8 cellular contexts compared by ENCODE assay signal in genomic region chr20:46363874-46364669, GRCh38. TPM values are rescaled to one million over a fixed set of nuclear protein-coding genes. Genes with fewer than 3 reads are reported as not detected.
A peak's percentile ranks its signal among the peaks of the same experiment; 100 is the strongest.
DNase-seq lines count a peak whose midpoint lies in the region; ATAC-seq and TF ChIP-seq lines count a peak whose summit lies in the region.

No MANE protein-coding gene starts in this region.

- peaks cover 19% of the 10 kb centered on the region for H3F3A ChIP-seq in neural progenitor cell (ENCODE audit: low read depth)

- 0 to 1% (median 0%) methylated on average over 28 to 64 of the region's 64 CpGs for WGBS in stomach, 5 donors

- H3K36me3 ChIP-seq in neural progenitor cell (no peaks in the 10 kb centered on the region), stomach (peaks cover 26 to 60% (median 51%) of the 10 kb centered on the region in 4 donors)

- no peaks in the 10 kb centered on the region for H3K27me3 Mint-ChIP-seq in neural progenitor cell (ENCODE audit: insufficient read depth, low read depth)

- peak overlapping the region; percentile 96 for H3K4me2 ChIP-seq in neural progenitor cell

- peaks cover 18% of the 10 kb centered on the region for H4K20me1 ChIP-seq in neural progenitor cell (ENCODE audit: low read depth)

- intact Hi-C loops in stomach (cut with DNase I; ENCODE audit: low total_unique reads), result no loop called here

- ATAC-seq in GM21786 (IDR thresholded peaks at IDR 0.05; ENCODE audit: unreplicated experiment) (peak; percentile 61), foreskin keratinocyte (peak; percentile 93)

- H3K36me3 Mint-ChIP-seq in neural progenitor cell, result peaks cover 17% of the 10 kb centered on the region

- H3K9ac ChIP-seq in neural progenitor cell, result peak overlapping the region; percentile 96

- H3K4me3 ChIP-seq in neural progenitor cell (peak overlapping the region; percentile 98), stomach (peak overlapping the region; percentile 73 to 89 (median 86))

- H3K4me1 ChIP-seq in foreskin keratinocyte, result no peaks in the 10 kb centered on the region
- peaks cover 4% of the 10 kb centered on the region for H3K4me1 ChIP-seq in neural progenitor cell
- peaks cover 24 to 63% (median 51%) of the 10 kb centered on the region in 4 donors for H3K4me1 ChIP-seq in stomach

- DNase-seq in DMS79 (lab: John Stamatoyannopoulos, UW) (peak; percentile 25), LHCN-M2 (ENCODE audit: low read depth) (peak; percentile 71), SIG-M5 treated with dmso at 0.1 percent for 504 hours (lab: John Stamatoyannopoulos, UW; ENCODE audit: unreplicated experiment) (peak; percentile 90), foreskin keratinocyte (peak; percentile 54 to 71), neural progenitor cell (ENCODE audit: low spot score) (peak; percentile 95), stomach (peak; percentile 87)
- DNase-seq in activated naive CD4-positive, alpha-beta T cell (lab: John Stamatoyannopoulos, UW), result peak; percentile 65 to 83 (median 76)

- TF ChIP-seq CTCF in foreskin keratinocyte (conservative IDR thresholded peaks at IDR 0.05) (no peak), neural progenitor cell (IDR thresholded peaks at IDR 0.05) (no peak), stomach (IDR thresholded peaks at IDR 0.05) (no peak)

- H3K9me3 Mint-ChIP-seq in neural progenitor cell, result no peaks in the 10 kb centered on the region

- peak overlapping the region; percentile 89 for H3K4me3 Mint-ChIP-seq in neural progenitor cell

- H3K9me3 ChIP-seq in neural progenitor cell (ENCODE audit: low read depth) (no peaks in the 10 kb centered on the region), stomach (no peaks in the 10 kb centered on the region)

- no peak for TF ChIP-seq EP300 in stomach (IDR thresholded peaks at IDR 0.05)

- peak overlapping the region; percentile 78 for H3K27ac Mint-ChIP-seq in neural progenitor cell

- H2AFZ ChIP-seq in neural progenitor cell (replicated peaks), result peak overlapping the region; percentile 94

- peaks cover 20% of the 10 kb centered on the region for H3K79me2 ChIP-seq in neural progenitor cell (ENCODE audit: low read depth)

- peaks cover 24% of the 10 kb centered on the region for H3K4me1 Mint-ChIP-seq in neural progenitor cell

- H3K27me3 ChIP-seq in foreskin keratinocyte, result no peaks in the 10 kb centered on the region
- H3K27me3 ChIP-seq in neural progenitor cell, result no peaks in the 10 kb centered on the region
- H3K27me3 ChIP-seq in stomach, result no peaks in the 10 kb centered on the region

- H3K27ac ChIP-seq in foreskin keratinocyte (peak overlapping the region; percentile 99), neural progenitor cell (peak overlapping the region; percentile 93), stomach (peak overlapping the region; percentile 94 to 100 (median 96))

- peak in 1 of 4 donors; percentile 35 for TF ChIP-seq POLR2A in stomach (IDR thresholded peaks at IDR 0.05)

RNA-seq across cellular contexts. Expression of gene ELMO2, which starts 42.3 kb away (rescaled TPM):
- total RNA-seq in LHCN-M2 (2014; rRNA removed) (26.9 and 33.8 TPM in 2 replicates), foreskin keratinocyte (28.6 and 30.5 TPM in 2 replicates), neural progenitor cell (ENCODE audit: low replicate concordance) (53.3 and 64.5 TPM in 2 replicates), stomach (10 to 100 TPM in 4 of 5 donors, 1 to 10 TPM in 1; 9.9 to 37.7 (median 25.0) TPM)
- polyA plus RNA-seq in LHCN-M2 (2012), result 27.2 TPM
- polyA plus RNA-seq in foreskin keratinocyte (17.2 and 18.6 TPM in 2 replicates), stomach (10 to 100 TPM; 12.9 to 22.6 (median 18.0) TPM)

RNA-seq across cellular contexts. Expression of gene CDH22, which starts 55.8 kb away (rescaled TPM):
- total RNA-seq in LHCN-M2 (2014; rRNA removed), result 0.11 TPM in 1 of 2 replicates, not detected in the other
- polyA plus RNA-seq in LHCN-M2 (2012), result not detected
- total RNA-seq in foreskin keratinocyte, result not detected in 2 replicates
- polyA plus RNA-seq in foreskin keratinocyte, result not detected in 2 replicates
- 0.13 and 0.28 TPM in 2 replicates for total RNA-seq in neural progenitor cell (ENCODE audit: low replicate concordance)
- total RNA-seq in stomach, result under 1 TPM in 1 of 5 donors, not detected in 4; 0.18 TPM
- polyA plus RNA-seq in stomach, result under 1 TPM in 2 of 3 donors, not detected in 1; 0.19 to 0.60 TPM

Comparison
In these comparisons a context has a peak if more than half of its experiments do, and no peak if none do; other contexts are left out.
1. Peak in every context shown above with its lines: DNase-seq, ATAC-seq, H3K4me3 ChIP-seq and H3K27ac ChIP-seq.
2. DNase-seq: peak in every context shown above with its lines; median percentile 95 in neural progenitor cell; 90 in SIG-M5 treated with dmso at 0.1 percent for 504 hours; 87 in stomach; 76 in activated naive CD4-positive, alpha-beta T cell; 71 in LHCN-M2; 62 in foreskin keratinocyte; 25 in DMS79.